Comparison of ENCODE assay signal across 1 cellular context in the genomic region with DNA sequence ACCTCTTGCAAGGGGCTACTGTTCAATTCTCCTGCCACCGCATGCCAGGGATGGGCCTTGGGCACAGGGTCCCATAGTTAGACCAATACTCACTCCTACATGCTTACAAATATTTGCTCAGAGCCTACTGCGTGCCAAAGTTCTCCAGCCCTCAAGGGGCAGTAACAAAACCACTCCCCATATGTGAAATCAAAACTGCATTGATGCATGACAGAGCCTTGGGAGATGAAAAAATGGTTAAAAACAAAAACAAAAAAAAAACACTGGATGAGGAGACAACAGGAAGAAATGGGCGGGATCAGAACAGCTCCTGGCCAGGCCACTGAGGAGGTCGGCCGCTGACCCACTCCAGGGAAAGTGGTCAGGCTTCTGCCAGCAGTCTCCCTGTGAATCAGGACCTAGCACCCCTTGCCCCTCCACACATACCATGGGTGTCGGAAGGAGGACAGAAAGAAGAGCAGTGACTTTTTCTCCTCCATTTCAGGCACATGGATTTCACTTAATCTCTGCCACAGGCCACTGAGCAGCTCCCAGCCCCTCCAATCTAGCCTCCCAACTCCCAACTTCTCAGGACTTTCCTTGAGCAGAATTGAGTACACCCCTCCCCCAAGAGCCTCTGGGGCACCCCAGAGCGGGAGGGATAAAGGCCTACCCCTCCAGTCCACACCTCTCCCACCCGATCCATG.
A peak's percentile ranks its signal among the peaks of the same experiment; 100 is the strongest.
TF ChIP-seq lines count a peak whose summit lies in the region.

No MANE protein-coding gene starts in this region.

TF ChIP-seq in HepG2, 621 proteins besides CTCF, POLR2A, EP300 and RAD21 (continues in another document):
- TF ChIP-seq, protein P1, sequence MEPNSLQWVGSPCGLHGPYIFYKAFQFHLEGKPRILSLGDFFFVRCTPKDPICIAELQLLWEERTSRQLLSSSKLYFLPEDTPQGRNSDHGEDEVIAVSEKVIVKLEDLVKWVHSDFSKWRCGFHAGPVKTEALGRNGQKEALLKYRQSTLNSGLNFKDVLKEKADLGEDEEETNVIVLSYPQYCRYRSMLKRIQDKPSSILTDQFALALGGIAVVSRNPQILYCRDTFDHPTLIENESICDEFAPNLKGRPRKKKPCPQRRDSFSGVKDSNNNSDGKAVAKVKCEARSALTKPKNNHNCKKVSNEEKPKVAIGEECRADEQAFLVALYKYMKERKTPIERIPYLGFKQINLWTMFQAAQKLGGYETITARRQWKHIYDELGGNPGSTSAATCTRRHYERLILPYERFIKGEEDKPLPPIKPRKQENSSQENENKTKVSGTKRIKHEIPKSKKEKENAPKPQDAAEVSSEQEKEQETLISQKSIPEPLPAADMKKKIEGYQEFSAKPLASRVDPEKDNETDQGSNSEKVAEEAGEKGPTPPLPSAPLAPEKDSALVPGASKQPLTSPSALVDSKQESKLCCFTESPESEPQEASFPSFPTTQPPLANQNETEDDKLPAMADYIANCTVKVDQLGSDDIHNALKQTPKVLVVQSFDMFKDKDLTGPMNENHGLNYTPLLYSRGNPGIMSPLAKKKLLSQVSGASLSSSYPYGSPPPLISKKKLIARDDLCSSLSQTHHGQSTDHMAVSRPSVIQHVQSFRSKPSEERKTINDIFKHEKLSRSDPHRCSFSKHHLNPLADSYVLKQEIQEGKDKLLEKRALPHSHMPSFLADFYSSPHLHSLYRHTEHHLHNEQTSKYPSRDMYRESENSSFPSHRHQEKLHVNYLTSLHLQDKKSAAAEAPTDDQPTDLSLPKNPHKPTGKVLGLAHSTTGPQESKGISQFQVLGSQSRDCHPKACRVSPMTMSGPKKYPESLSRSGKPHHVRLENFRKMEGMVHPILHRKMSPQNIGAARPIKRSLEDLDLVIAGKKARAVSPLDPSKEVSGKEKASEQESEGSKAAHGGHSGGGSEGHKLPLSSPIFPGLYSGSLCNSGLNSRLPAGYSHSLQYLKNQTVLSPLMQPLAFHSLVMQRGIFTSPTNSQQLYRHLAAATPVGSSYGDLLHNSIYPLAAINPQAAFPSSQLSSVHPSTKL (CRISPR knock-in tag; IDR thresholded peaks at IDR 0.05), result peak; percentile 49
- TF ChIP-seq KAT2B (IDR thresholded peaks at IDR 0.05; ENCODE audit: borderline replicate concordance, low read depth, low read length) (no peak), HNRNPL (IDR thresholded peaks at IDR 0.05; ENCODE audit: low read depth, low read length) (peak; percentile 17; the same call in 1 of the 2 replicates), NONO (IDR thresholded peaks at IDR 0.05) (no peak), NONO (CRISPR knock-in tag; conservative IDR thresholded peaks at IDR 0.05) (no peak), PRMT3 (CRISPR knock-in tag; IDR thresholded peaks at IDR 0.05; ENCODE audit: borderline replicate concordance, low read depth) (no peak), POLR2G (IDR thresholded peaks at IDR 0.05; ENCODE audit: low read depth, low read length) (peak; percentile 17), MEIS2 (CRISPR knock-in tag; IDR thresholded peaks at IDR 0.05) (no peak), LCORL (IDR thresholded peaks at IDR 0.05) (no peak), LCORL (CRISPR knock-in tag; IDR thresholded peaks at IDR 0.05) (0 out of 2 replicates have a peak, but pooled peaks have one; percentile 41), FOSL2 (CRISPR knock-in tag; IDR thresholded peaks at IDR 0.05) (peak; percentile 54), ZNF772 (CRISPR knock-in tag; IDR thresholded peaks at IDR 0.05) (0 out of 2 replicates have a peak, but pooled peaks have one; percentile 38), FOXK1 (CRISPR knock-in tag; IDR thresholded peaks at IDR 0.05; ENCODE audit: borderline replicate concordance, low read depth) (0 out of 2 replicates have a peak, but pooled peaks have one; percentile 13), ZBTB7B (CRISPR knock-in tag; IDR thresholded peaks at IDR 0.05) (peak; percentile 87; the same call in 1 of the 2 replicates), ZNF839 (CRISPR knock-in tag; IDR thresholded peaks at IDR 0.05; ENCODE audit: borderline replicate concordance) (no peak), IRF2 (CRISPR knock-in tag; IDR thresholded peaks at IDR 0.05) (peak; percentile 37; the same call in 1 of the 2 replicates), HDAC1 (CRISPR knock-in tag; IDR thresholded peaks at IDR 0.05) (peak; percentile 36; the same call in 1 of the 2 replicates), ZSCAN9 (CRISPR knock-in tag; IDR thresholded peaks at IDR 0.05; ENCODE audit: borderline replicate concordance) (0 out of 2 replicates have a peak, but pooled peaks have one; percentile 40), MAZ (IDR thresholded peaks at IDR 0.05; ENCODE audit: borderline replicate concordance, low read depth, low read length) (no peak), MAZ (CRISPR knock-in tag; IDR thresholded peaks at IDR 0.05; ENCODE audit: low read depth) (no peak)
- TF ChIP-seq, protein P2, sequence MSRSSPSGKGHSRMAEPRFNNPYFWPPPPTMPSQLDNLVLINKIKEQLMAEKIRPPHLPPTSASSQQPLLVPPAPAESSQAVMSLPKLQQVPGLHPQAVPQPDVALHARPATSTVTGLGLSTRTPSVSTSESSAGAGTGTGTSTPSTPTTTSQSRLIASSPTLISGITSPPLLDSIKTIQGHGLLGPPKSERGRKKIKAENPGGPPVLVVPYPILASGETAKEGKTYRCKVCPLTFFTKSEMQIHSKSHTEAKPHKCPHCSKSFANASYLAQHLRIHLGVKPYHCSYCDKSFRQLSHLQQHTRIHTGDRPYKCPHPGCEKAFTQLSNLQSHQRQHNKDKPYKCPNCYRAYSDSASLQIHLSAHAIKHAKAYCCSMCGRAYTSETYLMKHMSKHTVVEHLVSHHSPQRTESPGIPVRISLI (CRISPR knock-in tag; IDR thresholded peaks at IDR 0.05; ENCODE audit: borderline replicate concordance), result peak; percentile 33; the same call in 1 of the 2 replicates
- TF ChIP-seq, protein P3, sequence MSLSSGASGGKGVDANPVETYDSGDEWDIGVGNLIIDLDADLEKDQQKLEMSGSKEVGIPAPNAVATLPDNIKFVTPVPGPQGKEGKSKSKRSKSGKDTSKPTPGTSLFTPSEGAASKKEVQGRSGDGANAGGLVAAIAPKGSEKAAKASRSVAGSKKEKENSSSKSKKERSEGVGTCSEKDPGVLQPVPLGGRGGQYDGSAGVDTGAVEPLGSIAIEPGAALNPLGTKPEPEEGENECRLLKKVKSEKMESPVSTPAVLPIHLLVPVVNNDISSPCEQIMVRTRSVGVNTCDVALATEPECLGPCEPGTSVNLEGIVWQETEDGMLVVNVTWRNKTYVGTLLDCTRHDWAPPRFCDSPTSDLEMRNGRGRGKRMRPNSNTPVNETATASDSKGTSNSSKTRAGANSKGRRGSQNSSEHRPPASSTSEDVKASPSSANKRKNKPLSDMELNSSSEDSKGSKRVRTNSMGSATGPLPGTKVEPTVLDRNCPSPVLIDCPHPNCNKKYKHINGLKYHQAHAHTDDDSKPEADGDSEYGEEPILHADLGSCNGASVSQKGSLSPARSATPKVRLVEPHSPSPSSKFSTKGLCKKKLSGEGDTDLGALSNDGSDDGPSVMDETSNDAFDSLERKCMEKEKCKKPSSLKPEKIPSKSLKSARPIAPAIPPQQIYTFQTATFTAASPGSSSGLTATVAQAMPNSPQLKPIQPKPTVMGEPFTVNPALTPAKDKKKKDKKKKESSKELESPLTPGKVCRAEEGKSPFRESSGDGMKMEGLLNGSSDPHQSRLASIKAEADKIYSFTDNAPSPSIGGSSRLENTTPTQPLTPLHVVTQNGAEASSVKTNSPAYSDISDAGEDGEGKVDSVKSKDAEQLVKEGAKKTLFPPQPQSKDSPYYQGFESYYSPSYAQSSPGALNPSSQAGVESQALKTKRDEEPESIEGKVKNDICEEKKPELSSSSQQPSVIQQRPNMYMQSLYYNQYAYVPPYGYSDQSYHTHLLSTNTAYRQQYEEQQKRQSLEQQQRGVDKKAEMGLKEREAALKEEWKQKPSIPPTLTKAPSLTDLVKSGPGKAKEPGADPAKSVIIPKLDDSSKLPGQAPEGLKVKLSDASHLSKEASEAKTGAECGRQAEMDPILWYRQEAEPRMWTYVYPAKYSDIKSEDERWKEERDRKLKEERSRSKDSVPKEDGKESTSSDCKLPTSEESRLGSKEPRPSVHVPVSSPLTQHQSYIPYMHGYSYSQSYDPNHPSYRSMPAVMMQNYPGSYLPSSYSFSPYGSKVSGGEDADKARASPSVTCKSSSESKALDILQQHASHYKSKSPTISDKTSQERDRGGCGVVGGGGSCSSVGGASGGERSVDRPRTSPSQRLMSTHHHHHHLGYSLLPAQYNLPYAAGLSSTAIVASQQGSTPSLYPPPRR (CRISPR knock-in tag; IDR thresholded peaks at IDR 0.05; ENCODE audit: borderline replicate concordance), result no peak
- TF ChIP-seq, protein P4, sequence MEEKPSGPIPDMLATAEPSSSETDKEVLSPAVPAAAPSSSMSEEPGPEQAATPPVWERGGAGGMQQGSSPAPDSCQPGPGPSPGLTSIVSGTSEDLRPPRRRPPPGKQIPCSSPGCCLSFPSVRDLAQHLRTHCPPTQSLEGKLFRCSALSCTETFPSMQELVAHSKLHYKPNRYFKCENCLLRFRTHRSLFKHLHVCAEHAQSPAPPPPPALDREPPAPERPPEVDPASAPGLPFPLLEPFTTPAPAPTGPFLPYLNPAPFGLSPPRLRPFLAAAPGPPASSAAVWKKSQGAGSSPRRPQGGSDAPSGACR (CRISPR knock-in tag; IDR thresholded peaks at IDR 0.05), result 0 out of 2 replicates have a peak, but pooled peaks have one; percentile 44
- TF ChIP-seq, protein P5, sequence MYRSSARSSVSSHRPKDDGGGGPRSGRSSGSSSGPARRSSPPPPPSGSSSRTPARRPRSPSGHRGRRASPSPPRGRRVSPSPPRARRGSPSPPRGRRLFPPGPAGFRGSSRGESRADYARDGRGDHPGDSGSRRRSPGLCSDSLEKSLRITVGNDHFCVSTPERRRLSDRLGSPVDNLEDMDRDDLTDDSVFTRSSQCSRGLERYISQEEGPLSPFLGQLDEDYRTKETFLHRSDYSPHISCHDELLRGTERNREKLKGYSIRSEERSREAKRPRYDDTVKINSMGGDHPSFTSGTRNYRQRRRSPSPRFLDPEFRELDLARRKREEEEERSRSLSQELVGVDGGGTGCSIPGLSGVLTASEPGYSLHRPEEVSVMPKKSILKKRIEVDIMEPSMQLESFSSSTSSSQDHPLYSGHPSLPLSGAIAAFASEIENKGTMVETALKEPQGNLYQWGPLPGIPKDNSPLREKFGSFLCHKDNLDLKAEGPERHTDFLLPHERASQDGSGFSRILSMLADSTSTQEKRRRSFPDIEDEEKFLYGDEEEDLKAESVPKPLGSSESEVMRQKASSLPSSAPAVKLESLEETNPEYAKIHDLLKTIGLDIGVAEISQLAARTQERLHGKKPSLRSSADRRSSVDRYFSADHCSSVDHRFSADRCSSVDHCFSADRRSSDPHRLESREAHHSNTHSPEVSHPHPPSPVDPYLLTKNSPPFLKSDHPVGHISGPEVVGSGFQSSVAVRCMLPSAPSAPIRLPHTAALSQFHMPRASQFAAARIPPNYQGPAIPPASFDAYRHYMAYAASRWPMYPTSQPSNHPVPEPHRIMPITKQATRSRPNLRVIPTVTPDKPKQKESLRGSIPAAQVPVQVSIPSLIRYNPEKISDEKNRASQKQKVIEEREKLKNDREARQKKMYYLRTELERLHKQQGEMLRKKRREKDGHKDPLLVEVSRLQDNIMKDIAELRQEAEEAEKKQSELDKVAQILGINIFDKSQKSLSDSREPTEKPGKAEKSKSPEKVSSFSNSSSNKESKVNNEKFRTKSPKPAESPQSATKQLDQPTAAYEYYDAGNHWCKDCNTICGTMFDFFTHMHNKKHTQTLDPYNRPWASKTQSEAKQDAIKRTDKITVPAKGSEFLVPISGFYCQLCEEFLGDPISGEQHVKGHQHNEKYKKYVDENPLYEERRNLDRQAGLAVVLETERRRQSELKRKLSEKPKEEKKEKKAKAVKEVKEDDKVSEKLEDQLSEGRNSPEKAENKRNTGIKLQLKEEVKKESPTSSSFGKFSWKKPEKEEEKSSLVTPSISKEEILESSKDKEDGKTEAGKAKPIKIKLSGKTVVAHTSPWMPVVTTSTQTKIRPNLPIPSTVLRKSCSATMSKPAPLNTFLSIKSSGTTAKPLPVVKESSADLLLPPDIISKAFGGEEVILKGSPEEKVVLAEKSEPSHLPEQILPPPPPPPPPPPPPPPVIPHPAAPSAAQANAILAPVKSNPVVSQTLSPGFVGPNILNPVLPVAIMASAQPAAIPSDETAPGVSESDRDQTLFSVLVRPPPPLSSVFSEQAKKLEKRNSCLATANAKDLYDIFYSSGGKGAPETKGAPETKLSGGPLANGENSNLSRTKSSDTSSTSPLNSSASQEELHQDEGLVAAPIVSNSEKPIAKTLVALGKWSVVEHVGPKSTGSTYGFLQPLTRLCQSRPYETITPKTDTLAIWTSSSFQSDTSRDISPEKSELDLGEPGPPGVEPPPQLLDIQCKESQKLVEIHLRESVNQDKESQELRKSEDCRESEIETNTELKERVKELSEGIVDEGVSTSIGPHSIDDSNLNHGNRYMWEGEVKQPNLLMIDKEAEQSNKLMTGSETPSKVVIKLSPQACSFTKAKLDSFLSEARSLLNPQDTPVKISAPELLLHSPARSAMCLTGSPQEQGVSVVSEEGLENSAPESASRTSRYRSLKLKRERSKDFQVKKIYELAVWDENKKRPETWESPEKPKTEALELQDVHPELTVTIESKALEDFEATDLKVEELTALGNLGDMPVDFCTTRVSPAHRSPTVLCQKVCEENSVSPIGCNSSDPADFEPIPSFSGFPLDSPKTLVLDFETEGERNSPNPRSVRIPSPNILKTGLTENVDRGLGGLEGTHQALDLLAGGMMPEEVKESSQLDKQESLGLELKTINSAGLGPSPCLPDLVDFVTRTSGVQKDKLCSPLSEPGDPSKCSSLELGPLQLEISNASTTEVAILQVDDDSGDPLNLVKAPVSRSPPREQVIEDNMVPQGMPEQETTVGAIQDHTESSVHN (CRISPR knock-in tag; IDR thresholded peaks at IDR 0.05), result no peak
- TF ChIP-seq, protein P6, sequence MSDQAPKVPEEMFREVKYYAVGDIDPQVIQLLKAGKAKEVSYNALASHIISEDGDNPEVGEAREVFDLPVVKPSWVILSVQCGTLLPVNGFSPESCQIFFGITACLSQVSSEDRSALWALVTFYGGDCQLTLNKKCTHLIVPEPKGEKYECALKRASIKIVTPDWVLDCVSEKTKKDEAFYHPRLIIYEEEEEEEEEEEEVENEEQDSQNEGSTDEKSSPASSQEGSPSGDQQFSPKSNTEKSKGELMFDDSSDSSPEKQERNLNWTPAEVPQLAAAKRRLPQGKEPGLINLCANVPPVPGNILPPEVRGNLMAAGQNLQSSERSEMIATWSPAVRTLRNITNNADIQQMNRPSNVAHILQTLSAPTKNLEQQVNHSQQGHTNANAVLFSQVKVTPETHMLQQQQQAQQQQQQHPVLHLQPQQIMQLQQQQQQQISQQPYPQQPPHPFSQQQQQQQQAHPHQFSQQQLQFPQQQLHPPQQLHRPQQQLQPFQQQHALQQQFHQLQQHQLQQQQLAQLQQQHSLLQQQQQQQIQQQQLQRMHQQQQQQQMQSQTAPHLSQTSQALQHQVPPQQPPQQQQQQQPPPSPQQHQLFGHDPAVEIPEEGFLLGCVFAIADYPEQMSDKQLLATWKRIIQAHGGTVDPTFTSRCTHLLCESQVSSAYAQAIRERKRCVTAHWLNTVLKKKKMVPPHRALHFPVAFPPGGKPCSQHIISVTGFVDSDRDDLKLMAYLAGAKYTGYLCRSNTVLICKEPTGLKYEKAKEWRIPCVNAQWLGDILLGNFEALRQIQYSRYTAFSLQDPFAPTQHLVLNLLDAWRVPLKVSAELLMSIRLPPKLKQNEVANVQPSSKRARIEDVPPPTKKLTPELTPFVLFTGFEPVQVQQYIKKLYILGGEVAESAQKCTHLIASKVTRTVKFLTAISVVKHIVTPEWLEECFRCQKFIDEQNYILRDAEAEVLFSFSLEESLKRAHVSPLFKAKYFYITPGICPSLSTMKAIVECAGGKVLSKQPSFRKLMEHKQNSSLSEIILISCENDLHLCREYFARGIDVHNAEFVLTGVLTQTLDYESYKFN (CRISPR knock-in tag; conservative IDR thresholded peaks at IDR 0.05), result peak; percentile 67
- TF ChIP-seq, protein P7, sequence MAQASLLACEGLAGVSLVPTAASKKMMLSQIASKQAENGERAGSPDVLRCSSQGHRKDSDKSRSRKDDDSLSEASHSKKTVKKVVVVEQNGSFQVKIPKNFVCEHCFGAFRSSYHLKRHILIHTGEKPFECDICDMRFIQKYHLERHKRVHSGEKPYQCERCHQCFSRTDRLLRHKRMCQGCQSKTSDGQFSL (CRISPR knock-in tag; IDR thresholded peaks at IDR 0.05), result no peak
